Comparison of ENCODE assay signal across 28 cellular contexts in the genomic region with DNA sequence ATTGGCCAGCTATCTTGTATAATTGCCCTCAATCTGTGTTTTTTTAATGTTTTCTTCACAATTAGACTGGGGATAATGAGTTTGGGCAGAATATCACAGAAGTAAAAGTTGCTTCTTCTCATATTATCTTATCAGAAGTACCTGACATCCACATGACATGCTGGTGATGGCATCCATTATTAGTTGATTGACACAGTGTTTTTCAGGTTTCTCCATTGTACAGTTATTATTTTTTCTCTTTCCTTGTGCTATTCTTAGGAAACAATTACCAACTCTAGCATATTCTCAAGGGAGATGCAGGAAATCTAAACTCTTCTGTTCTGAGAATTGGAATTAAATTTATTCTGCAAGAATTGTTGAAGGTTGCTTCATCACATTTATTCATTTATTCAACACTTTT.
"Had no signal": no experiment of that assay in that cellular context is flagged by ENCODE, and none has a peak within 500 bp of the region (broad histone marks: within the 10 kb centered on the region; RNA-seq: fewer than 3 reads in every experiment).

No MANE protein-coding gene starts in this region.

- H3K9me3 ChIP-seq: colonic mucosa, esophagus muscularis mucosa, esophagus squamous epithelium, gastrocnemius medialis, gastroesophageal sphincter, heart left ventricle, heart right ventricle had no signal

- FAIRE-seq: colon, endometrium, endothelial cell of umbilical vein had no signal

- H3K27me3 Mint-ChIP-seq: dendritic cell treated with granulocyte-macrophage colony-stimulating factor and Interleukin-4, amounts not matched to agents 40 ng/mL and 50 ng/mL, for 4 days; effector memory CD8-positive, alpha-beta T cell had no signal

- H3K27me3 ChIP-seq: colonic mucosa, esophagus muscularis mucosa, esophagus squamous epithelium, foreskin keratinocyte, gastrocnemius medialis, gastroesophageal sphincter, heart left ventricle, heart right ventricle had no signal

- H3K4me3 ChIP-seq: colonic mucosa, coronary artery, dorsolateral prefrontal cortex, esophagus muscularis mucosa, esophagus squamous epithelium, gastrocnemius medialis, gastroesophageal sphincter, heart left ventricle, heart right ventricle had no signal

- H3K9me3 Mint-ChIP-seq: dendritic cell treated with granulocyte-macrophage colony-stimulating factor and Interleukin-4, amounts not matched to agents 40 ng/mL and 50 ng/mL, for 4 days had no signal

- H3K36me3 ChIP-seq: colonic mucosa, esophagus muscularis mucosa, esophagus squamous epithelium, gastrocnemius medialis, gastroesophageal sphincter, heart left ventricle, heart right ventricle had no signal

- DNase-seq: colonic mucosa; cortex of kidney; dermis blood vessel endothelial cell; dorsolateral prefrontal cortex; effector CD4-positive, alpha-beta T cell; effector CD8-positive, alpha-beta T cell; effector memory CD4-positive, alpha-beta T cell; effector memory CD8-positive, alpha-beta T cell; endodermal cell; erythroblast; esophagus squamous epithelium; foreskin fibroblast; foreskin keratinocyte; foreskin melanocyte; gastrocnemius medialis; glutamatergic neuron; head of caudate nucleus; heart left ventricle; heart right ventricle had no signal

- H3K27ac Mint-ChIP-seq: dendritic cell treated with granulocyte-macrophage colony-stimulating factor and Interleukin-4, amounts not matched to agents 40 ng/mL and 50 ng/mL, for 4 days; effector memory CD8-positive, alpha-beta T cell; endodermal cell had no signal

- H3K27ac ChIP-seq: colonic mucosa, coronary artery, dorsolateral prefrontal cortex, epithelial cell of prostate, esophagus muscularis mucosa, esophagus squamous epithelium, foreskin keratinocyte, gastrocnemius medialis, gastroesophageal sphincter, heart left ventricle, heart right ventricle had no signal

- H3K4me1 ChIP-seq: colonic mucosa, esophagus squamous epithelium, foreskin keratinocyte, gastrocnemius medialis, heart left ventricle, heart right ventricle had no signal

- ATAC-seq: effector memory CD8-positive, alpha-beta T cell; esophagus mucosa; foreskin keratinocyte; gastrocnemius medialis; gastroesophageal sphincter; heart left ventricle; heart right ventricle had no signal

- H3K4me3 Mint-ChIP-seq: dendritic cell treated with granulocyte-macrophage colony-stimulating factor and Interleukin-4, amounts not matched to agents 40 ng/mL and 50 ng/mL, for 4 days; effector memory CD8-positive, alpha-beta T cell; endodermal cell had no signal
